17 cellular contexts compared by ENCODE assay signal in genomic region chr6:167574431-167575097, GRCh38.
DNase-seq lines count a peak whose midpoint lies in the region; ATAC-seq and TF ChIP-seq lines count a peak whose summit lies in the region.
"Had no signal": no experiment of that assay in that cellular context is flagged by ENCODE, and none has a peak within 500 bp of the region (broad histone marks: within the 10 kb centered on the region; RNA-seq: fewer than 3 reads in every experiment).

No MANE protein-coding gene starts in this region.

- H3K4me1 Mint-ChIP-seq in activated T-cell treated with anti-CD3 and anti-CD28 coated beads, Interleukin-2, amount 50 U/mL, for 4 hours (ENCODE audit: low read depth), result no peaks in the 10 kb centered on the region

- no peak overlapping the region for H3K9ac ChIP-seq in colonic mucosa (ENCODE audit: low read depth in 2 of 2, low read length in 2 of 2)

- peak; percentile 54 for DNase-seq in DMS153 (lab: John Stamatoyannopoulos, UW)
- peak; percentile 13 for DNase-seq in colonic mucosa
- peak; percentile 35 for DNase-seq in kidney glomerular epithelial cell (lab: John Stamatoyannopoulos, UW)
- DNase-seq in gastrocnemius medialis, result peak in 1 of 2 donors; percentile 48
- DNase-seq in activated T-cell treated with anti-CD3 and anti-CD28 coated beads, Interleukin-2, amount 50 U/mL, for 4 hours, result no peak
- DNase-seq in transverse colon, result no peak
- no peak for DNase-seq in activated CD4-positive, alpha-beta T cell treated with anti-CD3 and anti-CD28 coated beads, Interleukin-2, amount 50 U/mL, for 1 hour
- DNase-seq: activated CD8-positive, alpha-beta T cell treated with anti-CD3 and anti-CD28 coated beads, Interleukin-2, amount 10 ng/mL, durations not matched to agents 7 days and 5 days; Caco-2; dermis blood vessel endothelial cell; MV-4-11; NCI-H2107; NCI-H748 treated with DMSO at 0.1 percent for 48 hours; PC-9 had no signal

- in situ Hi-C loops in gastrocnemius medialis (cut with MboI; ENCODE audit: low sequenced_read_pairs in 4 of 4), result no loop called here
- in situ Hi-C loops in transverse colon (cut with MboI; ENCODE audit: low pct_ligation_motif_present in 1 of 4, low pct_unique_long_range_greater_than_20kb in 1 of 4, low sequenced_read_pairs in 3 of 4), result no loop called here

- TF ChIP-seq POLR2A in gastrocnemius medialis (IDR thresholded peaks at IDR 0.05), result no peak
- TF ChIP-seq POLR2A in transverse colon (IDR thresholded peaks at IDR 0.05), result no peak

- TF ChIP-seq EP300 in transverse colon (IDR thresholded peaks at IDR 0.05; ENCODE audit: low read depth), result no peak

- no peak for TF ChIP-seq CTCF in colonic mucosa (IDR thresholded peaks at IDR 0.05)
- TF ChIP-seq CTCF in gastrocnemius medialis (IDR thresholded peaks at IDR 0.05 in 4 of 5, conservative IDR thresholded peaks at IDR 0.05 in 1 of 5), result no peak
- TF ChIP-seq CTCF in transverse colon (IDR thresholded peaks at IDR 0.05), result no peak

- H3K4me3 ChIP-seq in colonic mucosa (no peak overlapping the region), gastrocnemius medialis (peak overlapping the region in 3 of 4 donors; percentile 31 to 39 (median 31)), transverse colon (no peak overlapping the region)
- H3K4me3 ChIP-seq: PC-9, prostate gland, suprapubic skin had no signal

- intact Hi-C loops in colonic mucosa (cut with DNase I) (no loop called here), gastrocnemius medialis (cut with DNase I; ENCODE audit: low total_unique reads) (no loop called here), transverse colon (cut with DNase I; ENCODE audit: low total_unique reads) (no loop called here)

- ATAC-seq in gastrocnemius medialis (peak; percentile 51 to 56), HG02938 (IDR thresholded peaks at IDR 0.05; ENCODE audit: unreplicated experiment) (no peak)
- no peak for ATAC-seq in activated T-cell treated with anti-CD3 and anti-CD28 coated beads, Interleukin-2, amount 50 U/mL, for 4 hours
- ATAC-seq: activated CD8-positive, alpha-beta T cell treated with anti-CD3 and anti-CD28 coated beads, Interleukin-2, amount 10 ng/mL, durations not matched to agents 7 days and 5 days had no signal

- WGBS in transverse colon (ENCODE audit: low coverage in 1 of 2), 2 donors, result 86 to 91% methylated on average over 11 to 26 of the region's 26 CpGs

- no peak overlapping the region for H3K27ac ChIP-seq in colonic mucosa
- peak overlapping the region; percentile 10 to 60 (median 44) for H3K27ac ChIP-seq in gastrocnemius medialis
- H3K27ac ChIP-seq in transverse colon, result no peak overlapping the region
- H3K27ac ChIP-seq: PC-9, suprapubic skin had no signal

- H3K36me3 ChIP-seq in colonic mucosa (no peaks in the 10 kb centered on the region), gastrocnemius medialis (no peaks in the 10 kb centered on the region), transverse colon (no peaks in the 10 kb centered on the region)
- H3K36me3 ChIP-seq: prostate gland, suprapubic skin had no signal

- no peaks in the 10 kb centered on the region for H3K36me3 Mint-ChIP-seq in activated T-cell treated with anti-CD3 and anti-CD28 coated beads, Interleukin-2, amount 50 U/mL, for 4 hours (ENCODE audit: insufficient read depth)

- peaks cover 7% of the 10 kb centered on the region for H3K27me3 Mint-ChIP-seq in activated T-cell treated with anti-CD3 and anti-CD28 coated beads, Interleukin-2, amount 50 U/mL, for 4 hours (ENCODE audit: low read depth)

- H3K4me1 ChIP-seq in colonic mucosa, result no peaks in the 10 kb centered on the region
- peaks cover 12% of the 10 kb centered on the region in 2 donors for H3K4me1 ChIP-seq in gastrocnemius medialis
- peaks cover 0 to 9% (median 0%) of the 10 kb centered on the region in 4 donors for H3K4me1 ChIP-seq in transverse colon
- H3K4me1 ChIP-seq: Caco-2, prostate gland had no signal

- H3K27me3 ChIP-seq in colonic mucosa, result no peaks in the 10 kb centered on the region
- H3K27me3 ChIP-seq in gastrocnemius medialis, result no peaks in the 10 kb centered on the region
- no peaks in the 10 kb centered on the region for H3K27me3 ChIP-seq in transverse colon

- H3K4me3 Mint-ChIP-seq in activated T-cell treated with anti-CD3 and anti-CD28 coated beads, Interleukin-2, amount 50 U/mL, for 4 hours, result no peak overlapping the region
- H3K4me3 Mint-ChIP-seq: activated CD8-positive, alpha-beta T cell treated with anti-CD3 and anti-CD28 coated beads, Interleukin-2, amount 10 ng/mL, durations not matched to agents 7 days and 5 days had no signal

- no peaks in the 10 kb centered on the region for H3K9me3 Mint-ChIP-seq in activated T-cell treated with anti-CD3 and anti-CD28 coated beads, Interleukin-2, amount 50 U/mL, for 4 hours

- H3K9me3 ChIP-seq in colonic mucosa, result no peaks in the 10 kb centered on the region
- H3K9me3 ChIP-seq in gastrocnemius medialis, result no peaks in the 10 kb centered on the region
- H3K9me3 ChIP-seq in transverse colon, result no peaks in the 10 kb centered on the region
- H3K9me3 ChIP-seq: Caco-2, prostate gland, suprapubic skin had no signal

Comparison
In these comparisons a context has a peak if more than half of its experiments do, and no peak if none do; other contexts are left out.
1. DNase-seq: peak in DMS153 (single experiment), colonic mucosa (single experiment) and kidney glomerular epithelial cell (single experiment); none in activated T-cell treated with anti-CD3 and anti-CD28 coated beads, Interleukin-2, amount 50 U/mL, for 4 hours (single experiment), transverse colon (single experiment) and activated CD4-positive, alpha-beta T cell treated with anti-CD3 and anti-CD28 coated beads, Interleukin-2, amount 50 U/mL, for 1 hour (single experiment).
2. H3K27ac ChIP-seq: peak in gastrocnemius medialis (4 of 4); none in colonic mucosa (single experiment) and transverse colon (0 of 4).
3. H3K4me3 ChIP-seq: peak in gastrocnemius medialis (3 of 4); none in colonic mucosa (single experiment) and transverse colon (0 of 4).
4. ATAC-seq: peak in gastrocnemius medialis (2 of 2); none in HG02938 (single experiment) and activated T-cell treated with anti-CD3 and anti-CD28 coated beads, Interleukin-2, amount 50 U/mL, for 4 hours (0 of 2).